ENCODE assay signal across 1 cellular context in the genomic region with DNA sequence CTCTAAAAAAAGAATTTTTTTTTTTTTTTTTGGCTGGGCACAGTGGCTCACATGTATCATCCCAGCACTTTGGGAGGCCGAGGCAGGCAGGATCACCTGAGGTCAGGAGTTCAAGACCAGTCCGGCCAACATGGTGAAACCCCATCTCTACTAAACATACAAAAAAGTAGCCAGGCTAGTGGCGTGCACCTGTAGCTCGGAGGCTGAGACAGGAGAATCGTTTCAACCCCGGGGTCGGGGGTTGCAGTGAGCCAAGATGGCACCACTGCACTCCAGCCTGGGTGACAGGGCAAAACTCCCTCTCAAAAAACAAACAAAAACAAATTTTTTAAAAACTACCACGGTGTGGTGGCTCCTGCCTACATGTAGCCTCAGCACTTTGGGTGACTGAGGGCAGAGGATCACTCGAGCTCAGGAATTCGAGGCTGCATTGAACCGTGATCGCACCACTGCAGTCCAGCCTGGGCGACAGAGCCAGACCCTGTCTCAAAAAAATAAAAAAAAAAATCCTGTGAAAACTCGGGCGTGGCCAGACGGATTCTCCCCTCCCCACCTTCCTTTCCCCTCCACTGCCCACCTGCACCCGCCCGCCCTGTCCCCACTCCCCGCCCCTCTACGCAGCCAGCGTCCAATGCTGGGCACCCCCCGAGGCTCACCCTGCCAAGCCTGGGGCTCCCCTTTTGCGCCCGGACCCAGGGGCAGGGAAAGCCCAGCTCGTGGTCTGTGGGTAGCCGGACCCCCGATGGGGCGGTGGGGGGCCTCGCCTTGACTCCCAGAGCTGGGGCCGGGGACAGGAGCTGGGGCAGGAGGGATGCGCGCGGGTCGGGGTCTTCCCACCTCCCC.
TF ChIP-seq lines count a peak whose summit lies in the region.

No MANE protein-coding gene starts in this region.

TF ChIP-seq in HepG2, 621 proteins besides CTCF, POLR2A, EP300 and RAD21:
- TF ChIP-seq, protein P1, sequence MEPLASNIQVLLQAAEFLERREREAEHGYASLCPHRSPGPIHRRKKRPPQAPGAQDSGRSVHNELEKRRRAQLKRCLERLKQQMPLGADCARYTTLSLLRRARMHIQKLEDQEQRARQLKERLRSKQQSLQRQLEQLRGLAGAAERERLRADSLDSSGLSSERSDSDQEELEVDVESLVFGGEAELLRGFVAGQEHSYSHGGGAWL (CRISPR knock-in tag; IDR thresholded peaks at IDR 0.05): no peak
- TF ChIP-seq MAZ (IDR thresholded peaks at IDR 0.05; ENCODE audit: borderline replicate concordance, low read depth, low read length) (no peak), MAZ (CRISPR knock-in tag; IDR thresholded peaks at IDR 0.05; ENCODE audit: low read depth) (no peak), SP5 (CRISPR knock-in tag; IDR thresholded peaks at IDR 0.05; ENCODE audit: borderline replicate concordance, low read depth) (0 out of 2 replicates have a peak, but pooled peaks have one; percentile 5), NFKB2 (CRISPR knock-in tag; IDR thresholded peaks at IDR 0.05; ENCODE audit: borderline replicate concordance) (no peak), DMAP1 (CRISPR knock-in tag; IDR thresholded peaks at IDR 0.05) (0 out of 2 replicates have a peak, but pooled peaks have one; percentile 30), ZIK1 (CRISPR knock-in tag; IDR thresholded peaks at IDR 0.05; ENCODE audit: borderline replicate concordance, low read depth) (no peak), MIER2 (CRISPR knock-in tag; IDR thresholded peaks at IDR 0.05) (no peak), MAF1 (CRISPR knock-in tag; IDR thresholded peaks at IDR 0.05; ENCODE audit: borderline replicate concordance) (no peak), ZNF772 (CRISPR knock-in tag; IDR thresholded peaks at IDR 0.05) (no peak), ZNF672 (CRISPR knock-in tag; IDR thresholded peaks at IDR 0.05) (no peak), SRSF9 (IDR thresholded peaks at IDR 0.05; ENCODE audit: borderline replicate concordance, insufficient read depth, low read depth, low read length, poor library complexity, severe bottlenecking) (no peak), ZNF569 (CRISPR knock-in tag; IDR thresholded peaks at IDR 0.05; ENCODE audit: borderline replicate concordance) (no peak), THAP11 (CRISPR knock-in tag; IDR thresholded peaks at IDR 0.05) (no peak), FLYWCH1 (CRISPR knock-in tag; IDR thresholded peaks at IDR 0.05) (no peak), HNRNPK (IDR thresholded peaks at IDR 0.05; ENCODE audit: low read depth, low read length, poor library complexity, severe bottlenecking) (peak; percentile 59), LCORL (IDR thresholded peaks at IDR 0.05) (no peak), LCORL (CRISPR knock-in tag; IDR thresholded peaks at IDR 0.05) (0 out of 2 replicates have a peak, but pooled peaks have one; percentile 28), ZBTB7A (CRISPR knock-in tag; IDR thresholded peaks at IDR 0.05) (no peak), SATB2 (CRISPR knock-in tag; IDR thresholded peaks at IDR 0.05) (no peak), ZFX (CRISPR knock-in tag; IDR thresholded peaks at IDR 0.05; ENCODE audit: low read depth) (peak; percentile 32; the same call in 1 of the 2 replicates), ZNF709 (CRISPR knock-in tag; IDR thresholded peaks at IDR 0.05) (no peak)
- TF ChIP-seq, protein P2, sequence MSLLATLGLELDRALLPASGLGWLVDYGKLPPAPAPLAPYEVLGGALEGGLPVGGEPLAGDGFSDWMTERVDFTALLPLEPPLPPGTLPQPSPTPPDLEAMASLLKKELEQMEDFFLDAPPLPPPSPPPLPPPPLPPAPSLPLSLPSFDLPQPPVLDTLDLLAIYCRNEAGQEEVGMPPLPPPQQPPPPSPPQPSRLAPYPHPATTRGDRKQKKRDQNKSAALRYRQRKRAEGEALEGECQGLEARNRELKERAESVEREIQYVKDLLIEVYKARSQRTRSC (CRISPR knock-in tag; IDR thresholded peaks at IDR 0.05; ENCODE audit: low read depth): no peak
- TF ChIP-seq, protein P3, sequence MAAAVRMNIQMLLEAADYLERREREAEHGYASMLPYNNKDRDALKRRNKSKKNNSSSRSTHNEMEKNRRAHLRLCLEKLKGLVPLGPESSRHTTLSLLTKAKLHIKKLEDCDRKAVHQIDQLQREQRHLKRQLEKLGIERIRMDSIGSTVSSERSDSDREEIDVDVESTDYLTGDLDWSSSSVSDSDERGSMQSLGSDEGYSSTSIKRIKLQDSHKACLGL (CRISPR knock-in tag; IDR thresholded peaks at IDR 0.05): 0 out of 2 replicates have a peak, but pooled peaks have one; percentile 12
TF ChIP-seq in HepG2: peak in this region for 6.
